9 cellular contexts compared by ENCODE assay signal in genomic region chr7:139679731-139680594, GRCh38.
A peak's percentile ranks its signal among the peaks of the same experiment; 100 is the strongest.
DNase-seq lines count a peak whose midpoint lies in the region; ATAC-seq and TF ChIP-seq lines count a peak whose summit lies in the region.
"Had no signal": no experiment of that assay in that cellular context is flagged by ENCODE, and none has a peak within 500 bp of the region (broad histone marks: within the 10 kb centered on the region; RNA-seq: fewer than 3 reads in every experiment).

No MANE protein-coding gene starts in this region.

- in situ Hi-C loops in Caki2 (cut with HindIII; ENCODE audit: low pct_unique_long_range_greater_than_20kb, low sequenced_read_pairs), result no loop called here

- H3K27me3 ChIP-seq in neutrophil, result no peaks in the 10 kb centered on the region

- TF ChIP-seq CTCF in activated B cell treated with CpG ODN at 0.5 μM for 24 hours (IDR thresholded peaks at IDR 0.05), result no peak
- no peak for TF ChIP-seq CTCF in fibroblast of pulmonary artery (IDR thresholded peaks at IDR 0.05; ENCODE audit: low read length, missing control alignments)
- no peak for TF ChIP-seq CTCF in neutrophil (IDR thresholded peaks at IDR 0.05)
- no peak for TF ChIP-seq CTCF in omental fat pad (IDR thresholded peaks at IDR 0.05)

- no peaks in the 10 kb centered on the region for H3K9me3 ChIP-seq in neutrophil

- H3K27ac Mint-ChIP-seq in activated B cell treated with CpG ODN at 0.5 μM for 24 hours, result peak overlapping the region; percentile 31

- intact Hi-C loops in activated B cell treated with CpG ODN at 0.5 μM for 24 hours (cut with micrococcal nuclease), result no loop called here

- no peak overlapping the region for H3K4me3 ChIP-seq in fibroblast of pulmonary artery (replicated peaks; ENCODE audit: low read depth, low read length)
- no peak overlapping the region for H3K4me3 ChIP-seq in neutrophil (ENCODE audit: low read depth in 1 of 2, low read length in 1 of 2)

- peak overlapping the region; percentile 72 for H3K27ac ChIP-seq in neutrophil

- H3K27me3 Mint-ChIP-seq in activated B cell treated with CpG ODN at 0.5 μM for 24 hours, result no peaks in the 10 kb centered on the region

- H3K4me1 Mint-ChIP-seq in activated B cell treated with CpG ODN at 0.5 μM for 24 hours, result peaks cover 48% of the 10 kb centered on the region

- POLR2A ChIA-PET in activated B cell treated with CpG ODN at 0.5 μM for 24 hours (lab: Charles Lee), result no interaction called here

- no peaks in the 10 kb centered on the region for H3K9me3 Mint-ChIP-seq in activated B cell treated with CpG ODN at 0.5 μM for 24 hours

- H3K4me3 Mint-ChIP-seq in activated B cell treated with CpG ODN at 0.5 μM for 24 hours, result no peak overlapping the region

- CTCF ChIA-PET in activated B cell treated with CpG ODN at 0.5 μM for 24 hours (lab: Charles Lee), result no interaction called here

- peaks cover 11% of the 10 kb centered on the region for H3K36me3 ChIP-seq in neutrophil

- ATAC-seq in activated B cell treated with CpG ODN at 0.5 μM for 24 hours (ENCODE audit: low read depth) (no peak), omental fat pad (ENCODE audit: low FRiP score) (no peak)

- DNase-seq in Caki2 (ENCODE audit: low read depth) (peak; percentile 91), activated B cell treated with CpG ODN at 0.5 μM for 24 hours (no peak), fibroblast of pulmonary artery (ENCODE audit: low read depth) (peak; percentile 49), NCI-H1694 treated with DMSO at 0.1 percent for 48 hours (lab: John Stamatoyannopoulos, UW) (no peak), NCI-H748 (lab: John Stamatoyannopoulos, UW; ENCODE audit: unreplicated experiment) (no peak), NCI-H128 (lab: John Stamatoyannopoulos, UW; ENCODE audit: unreplicated experiment) (no peak), omental fat pad (ENCODE audit: low spot score) (no peak)
- DNase-seq: NCI-H526 treated with DMSO at 0.1 percent for 48 hours had no signal

- peaks cover 30 to 31% of the 10 kb centered on the region in 2 experiments for H3K4me1 ChIP-seq in neutrophil (ENCODE audit: control insufficient read depth in 1 of 2, insufficient read depth in 1 of 2, low read depth in 1 of 2, low read length in 1 of 2)

- peaks cover 4% of the 10 kb centered on the region for H3K36me3 Mint-ChIP-seq in activated B cell treated with CpG ODN at 0.5 μM for 24 hours (ENCODE audit: low read depth)

Comparison
In these comparisons a context has a peak if more than half of its experiments do, and no peak if none do; other contexts are left out.
1. DNase-seq: peak in Caki2 (single experiment) and fibroblast of pulmonary artery (single experiment); none in activated B cell treated with CpG ODN at 0.5 μM for 24 hours (single experiment), NCI-H1694 treated with DMSO at 0.1 percent for 48 hours (single experiment), NCI-H748 (single experiment), NCI-H128 (single experiment) and omental fat pad (single experiment).